27 cellular contexts compared by ENCODE assay signal in the genomic region with DNA sequence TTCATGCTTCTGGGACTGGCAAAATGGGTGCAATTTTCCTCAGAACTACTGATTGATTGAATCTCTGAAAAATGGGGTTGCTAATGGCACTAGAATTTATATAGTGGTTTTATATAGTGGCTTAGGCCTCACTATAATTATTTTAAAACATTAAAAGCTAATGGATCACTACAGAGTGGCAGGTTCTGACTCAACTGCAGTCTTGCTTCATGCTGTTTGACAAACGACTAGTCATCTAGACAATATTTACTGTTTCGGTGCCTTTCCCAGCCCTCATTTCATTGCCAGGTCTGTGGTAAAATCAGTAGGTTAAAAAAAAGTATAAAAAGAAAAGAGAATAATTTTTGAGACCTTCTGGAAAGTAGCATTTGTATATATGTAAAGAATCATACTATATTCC.
"Had no signal": no experiment of that assay in that cellular context is flagged by ENCODE, and none has a peak within 500 bp of the region (broad histone marks: within the 10 kb centered on the region; RNA-seq: fewer than 3 reads in every experiment).

No MANE protein-coding gene starts in this region.

- H3K36me3 ChIP-seq: cardiac muscle cell, colonic mucosa, heart left ventricle, left lung, lower lobe of right lung, right atrium auricular region, stomach, thyroid gland, upper lobe of left lung, vagina had no signal

- H3K27me3 ChIP-seq: body of pancreas, cardiac muscle cell, colonic mucosa, heart left ventricle, left lung, right atrium auricular region, stomach, thyroid gland, upper lobe of left lung, vagina had no signal

- H3K4me1 ChIP-seq: body of pancreas, colonic mucosa, heart left ventricle, left lung, lower lobe of right lung, right atrium auricular region, stomach, thyroid gland, upper lobe of left lung, vagina had no signal

- H3K9me3 ChIP-seq: body of pancreas, colonic mucosa, heart left ventricle, left lung, lower lobe of right lung, right atrium auricular region, stomach, thyroid gland, upper lobe of left lung, vagina had no signal

- H3K4me3 ChIP-seq: body of pancreas, cardiac muscle cell, colonic mucosa, heart left ventricle, left lung, lower lobe of right lung, right atrium auricular region, stomach, thyroid gland, upper lobe of left lung, vagina had no signal

- H3K27ac ChIP-seq: body of pancreas, cardiac muscle cell, colonic mucosa, heart left ventricle, left lung, lower lobe of right lung, right atrium auricular region, stomach, thyroid gland, upper lobe of left lung, vagina had no signal

- DNase-seq: activated B cell treated with CpG ODN at 0.5 μM for 24 hours; activated CD4-positive, alpha-beta T cell treated with anti-CD3 and anti-CD28 coated beads, Interleukin-2, amount 50 U/mL, for 1 hour; activated CD8-positive, alpha-beta T cell treated with anti-CD3 and anti-CD28 coated beads for 36 hours; activated gamma-delta T cell treated with Interleukin-2 at 50 U/mL for 16 hours; activated naive CD4-positive, alpha-beta T cell treated with anti-CD3 and anti-CD28 coated beads, Interleukin-2, amount 50 U/mL, for 16 hours; activated naive CD8-positive, alpha-beta T cell treated with anti-CD3 and anti-CD28 coated beads, Interleukin-2, amount 50 U/mL, for 24 hours; activated T-cell treated with anti-CD3 and anti-CD28 coated beads, Interleukin-2, amount 50 U/mL, for 4 hours; body of pancreas; cerebellar nuclear complex; colonic mucosa; effector CD8-positive, alpha-beta T cell; erythroblast; heart left ventricle; kidney glomerular epithelial cell; left lung; lower lobe of right lung; mesendoderm; natural killer cell; stimulated activated CD4-positive, alpha-beta T cell treated with anti-CD3 and anti-CD28 coated beads, Interleukin-15, amount 100 ng/mL, for 24 hours; stimulated activated CD4-positive, alpha-beta T cell treated with anti-CD3 and anti-CD28 coated beads, Interleukin-2, amount 100 ng/mL, for 24 hours; stimulated activated naive B cell treated with anti-CD40 and anti-IgM and Interleukin-4, amounts not matched to agents 10 μg/mL and 1 μg/mL and 100 μg/mL, for 72 hours; stomach; thyroid gland; upper lobe of left lung had no signal
